9 cellular contexts compared by ENCODE assay signal in genomic region chr1:38991638-38992449, GRCh38. TPM values are rescaled to one million over a fixed set of nuclear protein-coding genes. Genes with fewer than 3 reads are reported as not detected.
DNase-seq lines count a peak whose midpoint lies in the region; ATAC-seq, FAIRE-seq and TF ChIP-seq lines count a peak whose summit lies in the region.
"Had no signal": no experiment of that assay in that cellular context is flagged by ENCODE, and none has a peak within 500 bp of the region (broad histone marks: within the 10 kb centered on the region; RNA-seq: fewer than 3 reads in every experiment).

No MANE protein-coding gene starts in this region.

- intact Hi-C loops in HCT116 (cut with micrococcal nuclease): loop anchor here (5.0 kb wide), 1 partner anchor 35 kb away; no protein-coding TSS in a partner anchor

- peaks cover 0 to 29% (median 6%) of the 10 kb centered on the region in 3 donors for H3K36me3 Mint-ChIP-seq in CD8-positive, alpha-beta memory T cell
- H3K36me3 Mint-ChIP-seq in central memory CD8-positive, alpha-beta T cell (ENCODE audit: insufficient read depth): peaks cover 35% of the 10 kb centered on the region

- peak; percentile 61 for ATAC-seq in HCT116
- no peak for ATAC-seq in central memory CD8-positive, alpha-beta T cell (replicated peaks; ENCODE audit: extremely low read depth, poor library complexity, severe bottlenecking)

- no peaks in the 10 kb centered on the region for H3K27me3 Mint-ChIP-seq in CD8-positive, alpha-beta memory T cell
- no peaks in the 10 kb centered on the region for H3K27me3 Mint-ChIP-seq in central memory CD8-positive, alpha-beta T cell

- H3K36me3 ChIP-seq in CD8-positive, alpha-beta memory T cell (ENCODE audit: insufficient read depth, low read length): no peaks in the 10 kb centered on the region
- H3K36me3 ChIP-seq in HCT116 (ENCODE audit: control insufficient read depth in 1 of 2, insufficient read depth in 2 of 2, low read length in 2 of 2) (peaks cover 8% of the 10 kb centered on the region in 2 experiments; a peak in 2 of 4 replicates), Peyer's patch (peaks cover 0 to 14% (median 0%) of the 10 kb centered on the region in 3 donors), keratinocyte (ENCODE audit: control insufficient read depth in 2 of 2, extremely low read depth in 1 of 2, insufficient read depth in 2 of 2, low read length in 2 of 2) (peaks cover 5 to 10% of the 10 kb centered on the region in 2 experiments), small intestine (ENCODE audit: control insufficient read depth in 2 of 2, insufficient read depth in 2 of 2, low read length in 2 of 2) (no peaks in the 10 kb centered on the region)

- H3K27ac Mint-ChIP-seq in CD8-positive, alpha-beta memory T cell: peak overlapping the region; percentile 47 to 94 (median 88)
- H3K27ac Mint-ChIP-seq in central memory CD8-positive, alpha-beta T cell (ENCODE audit: low read depth): peak overlapping the region; percentile 57

- H3K9me2 ChIP-seq in HCT116 (ENCODE audit: insufficient read depth): no peaks in the 10 kb centered on the region

- TF ChIP-seq CTCF in HCT116 (IDR thresholded peaks at IDR 0.05 in 2 of 3, conservative IDR thresholded peaks at IDR 0.05 in 1 of 3; ENCODE audit: borderline replicate concordance in 1 of 3, insufficient read depth in 1 of 3, low read depth in 2 of 3, low read length in 2 of 3) (no peak), Peyer's patch (IDR thresholded peaks at IDR 0.05) (no peak), keratinocyte (optimal IDR thresholded peaks at IDR 0.05 in 1 of 3, IDR thresholded peaks at IDR 0.05 in 1 of 3, conservative IDR thresholded peaks at IDR 0.05 in 1 of 3; ENCODE audit: extremely low read depth in 1 of 3, insufficient read depth in 2 of 3, low read length in 3 of 3) (no peak)

- H3K4me1 Mint-ChIP-seq in CD8-positive, alpha-beta memory T cell: peaks cover 36 to 60% (median 51%) of the 10 kb centered on the region in 3 donors
- peaks cover 45% of the 10 kb centered on the region for H3K4me1 Mint-ChIP-seq in central memory CD8-positive, alpha-beta T cell

- H3K4me2 ChIP-seq in HCT116 (ENCODE audit: low read length) (peak overlapping the region; percentile 88), keratinocyte (ENCODE audit: control insufficient read depth, extremely low read depth, insufficient read depth, low read depth, low read length) (peak overlapping the region; percentile 84)

- no TSS peak for BruUV-seq in HCT116 (replicated peaks; lab: Mats Ljungman, UMichigan)

- no peaks in the 10 kb centered on the region for H3K9me3 Mint-ChIP-seq in CD8-positive, alpha-beta memory T cell
- no peaks in the 10 kb centered on the region for H3K9me3 Mint-ChIP-seq in central memory CD8-positive, alpha-beta T cell

- CTCF ChIA-PET in CD8-positive, alpha-beta memory T cell (lab: Charles Lee): interaction anchor here (1.0 to 1.2 kb wide), 2 partner anchors 14 to 34 kb away, joined by 3 to 5 read pairs; partner anchors contain the start of gene NDUFS5
- CTCF ChIA-PET in HCT116 (lab: Charles Lee): no interaction called here

- peak in 1 of 5 donors; percentile 5 for DNase-seq in CD8-positive, alpha-beta memory T cell
- no peak for DNase-seq in HCT116 (ENCODE audit: low read depth, low spot score)
- DNase-seq in Peyer's patch: peak; percentile 29 to 65 (median 51)
- no peak for DNase-seq in central memory CD8-positive, alpha-beta T cell (ENCODE audit: low spot score in 2 of 2)
- no peak for DNase-seq in keratinocyte (ENCODE audit: low read depth, low spot score)
- peak; percentile 40 for DNase-seq in small intestine
- DNase-seq in A172 (ENCODE audit: low spot score): no peak
- DNase-seq in cerebellar cortex (ENCODE audit: low spot score): no peak

- peak overlapping the region; percentile 77 for H3K4me3 ChIP-seq in CD8-positive, alpha-beta memory T cell (ENCODE audit: low read length)
- peak overlapping the region; percentile 88 to 92 for H3K4me3 ChIP-seq in HCT116 (replicated peaks in 1 of 2; ENCODE audit: low read depth in 1 of 2, low read length in 2 of 2)
- H3K4me3 ChIP-seq in Peyer's patch: peak overlapping the region; percentile 73 to 100 (median 98)
- peak overlapping the region; percentile 80 to 90 (median 85) for H3K4me3 ChIP-seq in keratinocyte (ENCODE audit: control insufficient read depth in 2 of 3, extremely low read depth in 1 of 3, insufficient read depth in 2 of 3, low read depth in 1 of 3, low read length in 3 of 3)
- peak overlapping the region; percentile 95 to 100 for H3K4me3 ChIP-seq in small intestine (ENCODE audit: low read depth in 1 of 2, low read length in 2 of 2)

- no peak for TF ChIP-seq RAD21 in HCT116 (IDR thresholded peaks at IDR 0.05; ENCODE audit: low read depth)

- WGBS in small intestine, 3 donors: 0 to 1% (median 1%) methylated on average over 31 to 32 of the region's 32 CpGs

- RAD21 ChIA-PET in HCT116 (lab: Charles Lee; ENCODE audit: low non-redundant PET in 1 of 2, low total read pairs in 2 of 2, uncharacterized antibody in 2 of 2, unreplicated experiment in 2 of 2): no interaction called here

- no peaks in the 10 kb centered on the region for H3K9me1 ChIP-seq in keratinocyte (ENCODE audit: control insufficient read depth, extremely low read depth, insufficient read depth, low read length)

- no peaks in the 10 kb centered on the region for H3K27me3 ChIP-seq in CD8-positive, alpha-beta memory T cell (ENCODE audit: insufficient read depth, low read length, poor library complexity, severe bottlenecking)
- H3K27me3 ChIP-seq in HCT116 (ENCODE audit: insufficient read depth, low read length): no peaks in the 10 kb centered on the region
- H3K27me3 ChIP-seq in Peyer's patch: no peaks in the 10 kb centered on the region
- no peaks in the 10 kb centered on the region for H3K27me3 ChIP-seq in keratinocyte (ENCODE audit: control insufficient read depth, extremely low read depth, insufficient read depth, low read length)
- no peaks in the 10 kb centered on the region for H3K27me3 ChIP-seq in small intestine (ENCODE audit: control insufficient read depth in 2 of 2, insufficient read depth in 2 of 2, low read length in 2 of 2)

- H2AFZ ChIP-seq in HCT116 (ENCODE audit: low read depth, low read length, poor library complexity, severe bottlenecking) (no peak overlapping the region), keratinocyte (ENCODE audit: control insufficient read depth, low read length) (no peak overlapping the region)

- peaks cover 12% of the 10 kb centered on the region; the same call in 1 of the 2 replicates for H4K20me1 ChIP-seq in HCT116 (ENCODE audit: insufficient read depth)
- peaks cover 28% of the 10 kb centered on the region for H4K20me1 ChIP-seq in keratinocyte (ENCODE audit: control insufficient read depth, extremely low read depth, insufficient read depth, low read length)

- peak; percentile 66 for FAIRE-seq in keratinocyte (lab: Jason Lieb, UNC)
- no peak for FAIRE-seq in small intestine (lab: Jason Lieb, UNC)

- H3K79me2 ChIP-seq in HCT116 (ENCODE audit: insufficient read depth, low read length): peaks cover 58% of the 10 kb centered on the region
- H3K79me2 ChIP-seq in keratinocyte (ENCODE audit: control insufficient read depth, insufficient read depth, low read length): peaks cover 58% of the 10 kb centered on the region

- H3K9ac ChIP-seq in HCT116 (ENCODE audit: low read length): peak overlapping the region; percentile 96
- H3K9ac ChIP-seq in keratinocyte (ENCODE audit: control insufficient read depth, extremely low read depth, insufficient read depth, low read length): peak overlapping the region; percentile 89

- POLR2A ChIA-PET in CD8-positive, alpha-beta memory T cell (lab: Charles Lee): no interaction called here
- POLR2A ChIA-PET in HCT116 (lab: Charles Lee): no interaction called here

- peak overlapping the region; percentile 85 to 93 (median 90) for H3K4me3 Mint-ChIP-seq in CD8-positive, alpha-beta memory T cell
- H3K4me3 Mint-ChIP-seq in central memory CD8-positive, alpha-beta T cell: peak overlapping the region; percentile 81

- H3K4me1 ChIP-seq in CD8-positive, alpha-beta memory T cell (ENCODE audit: insufficient read depth, low read length): peaks cover 48% of the 10 kb centered on the region
- H3K4me1 ChIP-seq in HCT116 (ENCODE audit: control insufficient read depth in 1 of 2, insufficient read depth in 2 of 2, low read length in 2 of 2) (peaks cover 17 to 30% of the 10 kb centered on the region in 2 experiments), Peyer's patch (peaks cover 0 to 32% (median 2%) of the 10 kb centered on the region in 4 donors), keratinocyte (ENCODE audit: control insufficient read depth, extremely low read depth, insufficient read depth, low read length) (peaks cover 25% of the 10 kb centered on the region), small intestine (ENCODE audit: control insufficient read depth in 2 of 2, insufficient read depth in 1 of 2, low read depth in 1 of 2, low read length in 1 of 2) (peaks cover 2 to 5% of the 10 kb centered on the region in 2 donors)

- peak overlapping the region; percentile 76 for H3K27ac ChIP-seq in CD8-positive, alpha-beta memory T cell (ENCODE audit: low read depth, low read length)
- H3K27ac ChIP-seq in HCT116 (ENCODE audit: low read depth, low read length): peak overlapping the region; percentile 93
- peak overlapping the region; percentile 87 to 99 (median 97) for H3K27ac ChIP-seq in Peyer's patch
- H3K27ac ChIP-seq in keratinocyte (ENCODE audit: control insufficient read depth, insufficient read depth, low read length): peak overlapping the region; percentile 82
- H3K27ac ChIP-seq in small intestine (ENCODE audit: low read depth in 1 of 2, low read length in 1 of 2): peak overlapping the region; percentile 85

- no peaks in the 10 kb centered on the region for H3K9me3 ChIP-seq in CD8-positive, alpha-beta memory T cell (ENCODE audit: low read length)
- H3K9me3 ChIP-seq in HCT116 (ENCODE audit: control insufficient read depth in 1 of 2, insufficient read depth in 1 of 2, low read depth in 1 of 2, low read length in 2 of 2) (no peaks in the 10 kb centered on the region), Peyer's patch (no peaks in the 10 kb centered on the region), keratinocyte (ENCODE audit: control insufficient read depth, low read depth, low read length) (no peaks in the 10 kb centered on the region), small intestine (ENCODE audit: control insufficient read depth, low read depth) (no peaks in the 10 kb centered on the region)

- no peak for TF ChIP-seq POLR2A in HCT116 (IDR thresholded peaks at IDR 0.05; ENCODE audit: borderline replicate concordance, extremely low read depth, insufficient read depth, insufficient read length)
- TF ChIP-seq POLR2A in Peyer's patch (IDR thresholded peaks at IDR 0.05): no peak

- dilution Hi-C loops in keratinocyte (cut with MboI; ENCODE audit: extremely low pct_ligation_motif_present, low sequenced_read_pairs): no loop called here

RNA-seq across cellular contexts. Expression of gene AKIRIN1, which starts 0.8 kb away (rescaled TPM):
- total RNA-seq in CD8-positive, alpha-beta memory T cell: 10 to 100 TPM; 82.6 to 84.2 TPM
- polyA plus RNA-seq in CD8-positive, alpha-beta memory T cell: 118 TPM
- total RNA-seq in HCT116 (2021; ENCODE audit: unreplicated experiment) (60.0 TPM), Peyer's patch (10 to 100 TPM; 18.9 to 39.6 (median 33.8) TPM)
- 22.2 and 29.2 TPM in 2 replicates for polyA plus RNA-seq in HCT116 (2012)
- polyA plus RNA-seq in keratinocyte (68.4 to 111 TPM (median 82.3 TPM) in 3 replicates), small intestine (10 to 100 TPM; 24.5 to 28.9 (median 28.4) TPM)
- 52.3 TPM for polyA plus RNA-seq in keratinocyte (2011; ENCODE audit: low read depth)
- polyA plus RNA-seq in keratinocyte (2011; cell fraction: cytosol; rRNA removed): 56.7 and 125 TPM in 2 replicates
- polyA plus RNA-seq in keratinocyte (2011; cell fraction: nucleus; rRNA removed): 57.9 and 60.9 TPM in 2 replicates
- polyA plus RNA-seq in keratinocyte (2012; ENCODE audit: low replicate concordance): 51.4 and 58.3 TPM in 2 replicates
- 14.7 to 64.4 TPM (median 43.6 TPM) in 3 replicates for polyA minus RNA-seq in keratinocyte
- polyA minus RNA-seq in keratinocyte (2011; cell fraction: cytosol; rRNA and poly(A)+ RNA removed): 78.5 TPM
- 36.7 and 52.9 TPM in 2 replicates for polyA minus RNA-seq in keratinocyte (2011; cell fraction: nucleus; rRNA and poly(A)+ RNA removed)
- 61.3 and 64.5 TPM in 2 replicates for total RNA-seq in A172 (2014; rRNA removed; shearing (Covaris generic))

RNA-seq across cellular contexts. Expression of gene NDUFS5, which starts 34.3 kb away (rescaled TPM):
- 100 to 1,000 TPM; 174 to 192 TPM for total RNA-seq in CD8-positive, alpha-beta memory T cell
- polyA plus RNA-seq in CD8-positive, alpha-beta memory T cell: 594 TPM
- total RNA-seq in HCT116 (2021; ENCODE audit: unreplicated experiment): 263 TPM
- 648 and 649 TPM in 2 replicates for polyA plus RNA-seq in HCT116 (2012)
- 100 to 1,000 TPM; 192 to 562 (median 213) TPM for total RNA-seq in Peyer's patch
- 709 to 977 TPM (median 742 TPM) in 3 replicates for polyA plus RNA-seq in keratinocyte
- polyA plus RNA-seq in keratinocyte (2011; ENCODE audit: low read depth): 830 TPM
- 1,065 and 1,103 TPM in 2 replicates for polyA plus RNA-seq in keratinocyte (2011; cell fraction: cytosol; rRNA removed)
- 301 and 470 TPM in 2 replicates for polyA plus RNA-seq in keratinocyte (2011; cell fraction: nucleus; rRNA removed)
- polyA plus RNA-seq in keratinocyte (2012; ENCODE audit: low replicate concordance): 637 and 1,022 TPM in 2 replicates
- 88.3 to 259 TPM (median 127 TPM) in 3 replicates for polyA minus RNA-seq in keratinocyte
- polyA minus RNA-seq in keratinocyte (2011; cell fraction: cytosol; rRNA and poly(A)+ RNA removed): 186 TPM
- 44.9 and 68.0 TPM in 2 replicates for polyA minus RNA-seq in keratinocyte (2011; cell fraction: nucleus; rRNA and poly(A)+ RNA removed)
- polyA plus RNA-seq in small intestine: 100 to 1,000 TPM; 472 to 696 (median 574) TPM
- total RNA-seq in A172 (2014; rRNA removed; shearing (Covaris generic)): 692 and 1,210 TPM in 2 replicates

RNA-seq across cellular contexts. Expression of gene RHBDL2, which starts 50.2 kb away (rescaled TPM):
- total RNA-seq in CD8-positive, alpha-beta memory T cell: not detected
- polyA plus RNA-seq in CD8-positive, alpha-beta memory T cell: not detected
- not detected for total RNA-seq in HCT116 (2021; ENCODE audit: unreplicated experiment)
- 0.05 TPM in 1 of 2 replicates, not detected in the other for polyA plus RNA-seq in HCT116 (2012)
- under 1 TPM in 1 of 4 donors, not detected in 3; 0.66 TPM for total RNA-seq in Peyer's patch
- polyA plus RNA-seq in keratinocyte: 5.4 to 9.2 TPM (median 7.9 TPM) in 3 replicates
- polyA plus RNA-seq in keratinocyte (2011; ENCODE audit: low read depth): 11.6 TPM
- 7.2 and 7.3 TPM in 2 replicates for polyA plus RNA-seq in keratinocyte (2011; cell fraction: cytosol; rRNA removed)
- polyA plus RNA-seq in keratinocyte (2011; cell fraction: nucleus; rRNA removed): 10.9 and 16.2 TPM in 2 replicates
- 12.8 and 29.6 TPM in 2 replicates for polyA plus RNA-seq in keratinocyte (2012; ENCODE audit: low replicate concordance)
- polyA minus RNA-seq in keratinocyte: 3.2 to 4.3 TPM (median 4.2 TPM) in 3 replicates
- 2.9 TPM for polyA minus RNA-seq in keratinocyte (2011; cell fraction: cytosol; rRNA and poly(A)+ RNA removed)
- polyA minus RNA-seq in keratinocyte (2011; cell fraction: nucleus; rRNA and poly(A)+ RNA removed): 2.5 and 4.7 TPM in 2 replicates
- under 1 TPM in 1 of 3 donors, not detected in 2; 0.43 TPM for polyA plus RNA-seq in small intestine
- total RNA-seq in A172 (2014; rRNA removed; shearing (Covaris generic)): 1.2 and 3.3 TPM in 2 replicates
- total RNA-seq: T-helper 2 cell treated with Interferon-gamma antibody and Interleukin-4, amounts not matched to agents 100 ng/mL and 5 ng/mL, for 36 hours had no signal

Comparison
In these comparisons a context has a peak if more than half of its experiments do, and no peak if none do; other contexts are left out.
1. DNase-seq: peak in Peyer's patch (3 of 3) and small intestine (single experiment); none in HCT116 (single experiment), central memory CD8-positive, alpha-beta T cell (0 of 2), keratinocyte (single experiment), A172 (single experiment) and cerebellar cortex (single experiment).
2. Peak in every context shown above with its lines, with median percentiles within 50 percentile points of each other: H3K27ac ChIP-seq and H3K4me3 ChIP-seq.